33 cellular contexts compared by ENCODE assay signal in the genomic region with DNA sequence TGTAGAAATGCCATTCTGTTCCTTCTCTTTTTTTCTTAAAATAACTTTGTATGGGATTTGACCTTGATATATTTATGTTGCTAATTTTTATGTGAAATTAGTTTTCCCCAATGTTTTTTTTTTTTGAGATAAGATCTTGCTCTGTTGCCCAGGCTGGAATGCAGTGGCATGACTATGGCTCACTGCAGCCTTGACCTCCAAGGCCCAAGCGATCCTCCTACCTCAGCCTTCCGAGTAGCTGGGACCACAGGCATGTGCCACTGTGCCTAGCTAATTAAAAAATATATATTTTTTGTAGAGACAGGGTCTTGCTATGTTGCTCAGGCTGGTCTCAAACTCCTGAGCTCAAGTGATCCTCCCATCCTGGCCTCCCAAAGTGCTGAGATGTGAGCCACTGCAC. TPM values are rescaled to one million over a fixed set of nuclear protein-coding genes. Genes with fewer than 3 reads are reported as not detected.
"Had no signal": no experiment of that assay in that cellular context is flagged by ENCODE, and none has a peak within 500 bp of the region (broad histone marks: within the 10 kb centered on the region; RNA-seq: fewer than 3 reads in every experiment).

No MANE protein-coding gene starts in this region.

- ATAC-seq: activated CD4-positive, CD25-positive, alpha-beta regulatory T cell treated with anti-CD3 and anti-CD28 coated beads, Interleukin-2, amount 50 U/mL, for 24 hours; activated CD8-positive, alpha-beta T cell treated with anti-CD3 and anti-CD28 coated beads for 36 hours; activated T-cell treated with anti-CD3 and anti-CD28 coated beads, Interleukin-2, amount 50 U/mL, for 4 hours; activated T-helper 17 cell treated with anti-CD3 and anti-CD28 coated beads, Interleukin-2, amount 50 U/mL, for 72 hours; effector memory CD8-positive, alpha-beta T cell; foreskin keratinocyte; gastrocnemius medialis; heart left ventricle had no signal

- DNase-seq: activated B cell treated with CpG ODN at 0.5 μM for 24 hours; activated CD4-positive, alpha-beta T cell treated with anti-CD3 and anti-CD28 coated beads for 48 hours; activated CD4-positive, alpha-beta T cell treated with anti-CD3 and anti-CD28 coated beads, Interleukin-2, amount 50 U/mL, for 1 hour; activated CD4-positive, alpha-beta T cell treated with anti-CD3 and anti-CD28 coated beads, Interleukin-2, amount 50 U/mL, for 48 hours; activated CD8-positive, alpha-beta memory T cell treated with anti-CD3 and anti-CD28 coated beads for 24 hours; activated CD8-positive, alpha-beta T cell treated with anti-CD3 and anti-CD28 coated beads for 36 hours; activated effector memory CD4-positive, alpha-beta T cell treated with Interleukin-2 at 50 U/mL for 16 hours; activated gamma-delta T cell treated with Interleukin-2 at 50 U/mL for 16 hours; activated naive CD4-positive, alpha-beta T cell treated with anti-CD3 and anti-CD28 coated beads, Interleukin-2, amount 50 U/mL, for 16 hours; activated naive CD4-positive, alpha-beta T cell treated with Interleukin-2 at 50 U/mL for 16 hours; activated T-cell treated with anti-CD3 and anti-CD28 coated beads, Interleukin-2, amount 50 U/mL, for 4 hours; central memory CD4-positive, alpha-beta T cell; cortex of kidney; dermis blood vessel endothelial cell; effector CD4-positive, alpha-beta T cell; effector memory CD8-positive, alpha-beta T cell; erythroblast; foreskin keratinocyte; gastrocnemius medialis; glutamatergic neuron; heart left ventricle; T1000; WERI-Rb-1 had no signal

- H3K27ac ChIP-seq: ascending aorta, breast epithelium, cardiac muscle cell, esophagus muscularis mucosa, foreskin keratinocyte, gastrocnemius medialis, heart left ventricle, WERI-Rb-1 had no signal

- H3K4me1 Mint-ChIP-seq: activated T-helper 17 cell treated with anti-CD3 and anti-CD28 coated beads, Interleukin-2, amount 50 U/mL, for 72 hours had no signal

- H3K9me3 ChIP-seq: ascending aorta, breast epithelium, esophagus muscularis mucosa, gastrocnemius medialis, heart left ventricle had no signal

- H3K4me3 ChIP-seq: ascending aorta, breast epithelium, cardiac muscle cell, esophagus muscularis mucosa, gastrocnemius medialis, heart left ventricle had no signal

- H3K27me3 Mint-ChIP-seq: activated B cell treated with CpG ODN at 0.5 μM for 24 hours; activated CD8-positive, alpha-beta T cell treated with anti-CD3 and anti-CD28 coated beads for 36 hours; activated naive CD8-positive, alpha-beta T cell; activated T-helper 17 cell treated with anti-CD3 and anti-CD28 coated beads, Interleukin-2, amount 50 U/mL, for 72 hours; brain; effector memory CD8-positive, alpha-beta T cell had no signal

- H3K27me3 ChIP-seq: ascending aorta, breast epithelium, cardiac muscle cell, esophagus muscularis mucosa, foreskin keratinocyte, gastrocnemius medialis, heart left ventricle had no signal

- H3K27ac Mint-ChIP-seq: activated B cell treated with CpG ODN at 0.5 μM for 24 hours; activated CD8-positive, alpha-beta T cell treated with anti-CD3 and anti-CD28 coated beads for 36 hours; activated naive CD8-positive, alpha-beta T cell; activated T-helper 17 cell treated with anti-CD3 and anti-CD28 coated beads, Interleukin-2, amount 50 U/mL, for 72 hours; brain; T-helper 1 cell treated with Interleukin-12 subunit alpha and Interleukin-12 subunit beta and Interleukin-4 antibody, amounts not matched to agents 30 μg/mL and 1 μg/mL, for 36 hours; T-helper 2 cell treated with Interferon-gamma antibody and Interleukin-4, amounts not matched to agents 5 μg/mL and 100 μg/mL, for 36 hours had no signal

- H3K36me3 ChIP-seq: breast epithelium, cardiac muscle cell had no signal

- H3K4me3 Mint-ChIP-seq: activated B cell treated with CpG ODN at 0.5 μM for 24 hours; activated CD8-positive, alpha-beta T cell treated with anti-CD3 and anti-CD28 coated beads for 36 hours; activated naive CD8-positive, alpha-beta T cell; activated T-cell treated with anti-CD3 and anti-CD28 coated beads, Interleukin-2, amount 50 U/mL, for 4 hours; activated T-helper 17 cell treated with anti-CD3 and anti-CD28 coated beads, Interleukin-2, amount 50 U/mL, for 72 hours; brain; effector memory CD8-positive, alpha-beta T cell; T-helper 1 cell treated with Interleukin-12 subunit alpha and Interleukin-12 subunit beta and Interleukin-4 antibody, amounts not matched to agents 30 μg/mL and 1 μg/mL, for 36 hours; T-helper 2 cell treated with Interferon-gamma antibody and Interleukin-4, amounts not matched to agents 5 μg/mL and 100 μg/mL, for 36 hours had no signal

- H3K4me1 ChIP-seq: ascending aorta, breast epithelium, foreskin keratinocyte, gastrocnemius medialis, heart left ventricle had no signal

- H3K9me3 Mint-ChIP-seq: activated B cell treated with CpG ODN at 0.5 μM for 24 hours; activated CD8-positive, alpha-beta T cell treated with anti-CD3 and anti-CD28 coated beads for 36 hours; activated T-cell treated with anti-CD3 and anti-CD28 coated beads, Interleukin-2, amount 50 U/mL, for 4 hours; activated T-helper 17 cell treated with anti-CD3 and anti-CD28 coated beads, Interleukin-2, amount 50 U/mL, for 72 hours; brain; effector memory CD8-positive, alpha-beta T cell; T-helper 1 cell treated with Interleukin-12 subunit alpha and Interleukin-12 subunit beta and Interleukin-4 antibody, amounts not matched to agents 30 μg/mL and 1 μg/mL, for 36 hours; T-helper 2 cell treated with Interferon-gamma antibody and Interleukin-4, amounts not matched to agents 5 μg/mL and 100 μg/mL, for 36 hours had no signal

RNA-seq across cellular contexts. Expression of gene SRGN, which starts 52.1 kb away (rescaled TPM):
- total RNA-seq: cardiac muscle cell had no signal
- polyA plus RNA-seq: cardiac muscle cell had no signal
